ENCODE assay signal across 11 cellular contexts in the genomic region with DNA sequence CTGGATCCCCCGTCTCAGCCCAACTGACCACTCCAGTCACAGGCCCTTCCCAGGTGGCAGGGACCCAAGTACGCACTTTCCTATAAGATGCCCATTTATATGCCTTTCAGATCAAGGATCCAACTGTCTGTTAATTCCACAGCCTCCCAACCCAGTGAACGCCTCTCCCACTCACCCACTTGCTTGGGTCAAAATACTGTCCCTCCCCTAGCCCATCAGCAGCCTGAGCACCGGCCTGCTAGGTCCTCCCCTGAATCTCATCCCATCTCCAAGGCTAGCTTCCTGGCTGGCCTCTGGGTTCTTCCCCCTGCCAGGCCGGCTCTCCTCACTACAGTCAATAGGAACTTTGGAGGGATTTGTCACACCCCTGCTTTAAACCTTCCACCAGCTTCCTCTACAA. TPM values are rescaled to one million over a fixed set of nuclear protein-coding genes. Genes with fewer than 3 reads are reported as not detected.
DNase-seq lines count a peak whose midpoint lies in the region; ATAC-seq, FAIRE-seq and TF ChIP-seq lines count a peak whose summit lies in the region.
"Had no signal": no experiment of that assay in that cellular context is flagged by ENCODE, and none has a peak within 500 bp of the region (broad histone marks: within the 10 kb centered on the region; RNA-seq: fewer than 3 reads in every experiment).

No MANE protein-coding gene starts in this region.

- H3K27me3 ChIP-seq in CD8-positive, alpha-beta T cell (ENCODE audit: insufficient read depth, low read length) = no peaks in the 10 kb centered on the region
- H3K27me3 ChIP-seq in tibial artery = no peaks in the 10 kb centered on the region
- H3K27me3 ChIP-seq: esophagus squamous epithelium had no signal

- TF ChIP-seq POLR2A in GM12891 (IDR thresholded peaks at IDR 0.05; ENCODE audit: low read depth, low read length) = no peak

- ATAC-seq in CD8-positive, alpha-beta T cell = no peak
- ATAC-seq in natural killer cell (no peak), GM21423 (IDR thresholded peaks at IDR 0.05; ENCODE audit: unreplicated experiment) (no peak)

- H3K36me3 ChIP-seq in CD8-positive, alpha-beta T cell (ENCODE audit: insufficient read depth, low read length) = peaks cover 25% of the 10 kb centered on the region
- H3K36me3 ChIP-seq in tibial artery = peaks cover 16 to 54% (median 50%) of the 10 kb centered on the region in 3 donors

- no peak overlapping the region for H3K4me3 ChIP-seq in CD8-positive, alpha-beta T cell (ENCODE audit: low read depth, low read length)
- H3K4me3 ChIP-seq in astrocyte of the cerebellum (ENCODE audit: low read depth, low read length) (peak overlapping the region; percentile 81), tibial artery (no peak overlapping the region)

- H3K27me3 Mint-ChIP-seq in CD8-positive, alpha-beta T cell (ENCODE audit: low read depth) = no peaks in the 10 kb centered on the region
- H3K27me3 Mint-ChIP-seq in IgD-negative memory B cell (no peaks in the 10 kb centered on the region), natural killer cell (ENCODE audit: low read depth in 2 of 2) (no peaks in the 10 kb centered on the region)

- H3K27ac ChIP-seq in CD8-positive, alpha-beta T cell (ENCODE audit: low read depth, low read length) = no peak overlapping the region
- no peak overlapping the region for H3K27ac ChIP-seq in tibial artery

- no peak for FAIRE-seq in GM12891 (lab: Jason Lieb, UNC)
- FAIRE-seq: HTR-8/SVneo had no signal

- POLR2A ChIA-PET in CD8-positive, alpha-beta T cell (lab: Charles Lee) = interaction anchor here (1.0 to 5.3 kb wide), 4 partner anchors 10 to 146 kb away, joined by 3 to 56 read pairs (median 5); a partner anchor contains a TSS

- peaks cover 51% of the 10 kb centered on the region for H3K36me3 Mint-ChIP-seq in CD8-positive, alpha-beta T cell
- H3K36me3 Mint-ChIP-seq in IgD-negative memory B cell (peaks cover 8% of the 10 kb centered on the region), natural killer cell (no peaks in the 10 kb centered on the region)

- intact Hi-C loops in CD8-positive, alpha-beta T cell (cut with DNase I, micrococcal nuclease) = loop anchor here (5.0 to 10.0 kb wide), 4 partner anchors 123 to 321 kb away; a partner anchor contains a TSS
- intact Hi-C loops in natural killer cell (cut with micrococcal nuclease) = no loop called here
- intact Hi-C loops in tibial artery (cut with DNase I; ENCODE audit: low total_unique reads) = loop anchor here (10.0 kb wide), 1 partner anchor 229 kb away; no protein-coding TSS in a partner anchor

- H3K4me3 Mint-ChIP-seq in CD8-positive, alpha-beta T cell = peak overlapping the region; percentile 95
- H3K4me3 Mint-ChIP-seq in IgD-negative memory B cell = peak overlapping the region in 3 of 4 donors; percentile 46 to 87 (median 63)
- H3K4me3 Mint-ChIP-seq in natural killer cell = peak overlapping the region; percentile 62

- DNase-seq in CD8-positive, alpha-beta T cell = no peak
- no peak for DNase-seq in astrocyte of the cerebellum (ENCODE audit: low read depth)
- no peak for DNase-seq in natural killer cell
- DNase-seq in GM12891 (ENCODE audit: insufficient read length, low spot score) = no peak
- DNase-seq in tibial artery = no peak
- no peak for DNase-seq in kidney tubule cell (ENCODE audit: low spot score)
- DNase-seq: activated CD8-positive, alpha-beta memory T cell treated with anti-CD3 and anti-CD28 coated beads, Interleukin-2, amount 50 U/mL, for 4 hours; esophagus squamous epithelium had no signal

- in situ Hi-C loops in astrocyte of the cerebellum (cut with HindIII; ENCODE audit: low sequenced_read_pairs) = no loop called here

- H3K27ac Mint-ChIP-seq in CD8-positive, alpha-beta T cell = peak overlapping the region; percentile 7
- H3K27ac Mint-ChIP-seq in IgD-negative memory B cell = peak overlapping the region in 1 of 3 donors; percentile 93
- peak overlapping the region; percentile 99 to 100 for H3K27ac Mint-ChIP-seq in natural killer cell

- peaks cover 28% of the 10 kb centered on the region for H3K4me1 Mint-ChIP-seq in CD8-positive, alpha-beta T cell (ENCODE audit: low read depth)
- H3K4me1 Mint-ChIP-seq in IgD-negative memory B cell (peaks cover 14 to 25% (median 18%) of the 10 kb centered on the region in 3 donors), natural killer cell (peaks cover 29 to 35% of the 10 kb centered on the region in 2 donors)

- TF ChIP-seq CTCF in CD8-positive, alpha-beta T cell (IDR thresholded peaks at IDR 0.05) = no peak
- TF ChIP-seq CTCF in astrocyte of the cerebellum (IDR thresholded peaks at IDR 0.05; ENCODE audit: low read depth, low read length, missing control alignments) (no peak), natural killer cell (IDR thresholded peaks at IDR 0.05) (no peak), tibial artery (IDR thresholded peaks at IDR 0.05) (no peak)

- peaks cover 21% of the 10 kb centered on the region for H3K4me1 ChIP-seq in CD8-positive, alpha-beta T cell (ENCODE audit: insufficient read depth, low read length)
- H3K4me1 ChIP-seq in tibial artery = peaks cover 8 to 24% (median 17%) of the 10 kb centered on the region in 4 donors

- H3K9me3 ChIP-seq in CD8-positive, alpha-beta T cell (ENCODE audit: low read length) = no peaks in the 10 kb centered on the region
- no peaks in the 10 kb centered on the region for H3K9me3 ChIP-seq in tibial artery
- H3K9me3 ChIP-seq: esophagus squamous epithelium had no signal

- peaks cover 8% of the 10 kb centered on the region for H3K9me3 Mint-ChIP-seq in CD8-positive, alpha-beta T cell
- H3K9me3 Mint-ChIP-seq in IgD-negative memory B cell (peaks cover 2 to 8% (median 2%) of the 10 kb centered on the region in 3 donors), natural killer cell (no peaks in the 10 kb centered on the region)

- CTCF ChIA-PET in CD8-positive, alpha-beta T cell (lab: Charles Lee) = interaction anchor here (1.1 to 1.5 kb wide), 3 partner anchors 12 to 104 kb away, joined by 3 to 7 read pairs (median 3); no protein-coding TSS in a partner anchor

TF ChIP-seq in GM12891, 5 proteins besides CTCF, POLR2A, EP300 and RAD21:
- TF ChIP-seq SPI1 (IDR thresholded peaks at IDR 0.05; ENCODE audit: low read depth, low read length) (no peak), PAX5 (IDR thresholded peaks at IDR 0.05; ENCODE audit: insufficient read depth, low read length, severe bottlenecking) (no peak), POLR2AphosphoS5 (IDR thresholded peaks at IDR 0.05; ENCODE audit: low read depth, low read length) (no peak), POU2F2 (IDR thresholded peaks at IDR 0.05; ENCODE audit: low read depth, low read length) (no peak), TAF1 (IDR thresholded peaks at IDR 0.05; ENCODE audit: low read depth, low read length) (no peak)
TF ChIP-seq in GM12891: peak in this region for 0.

RNA-seq across cellular contexts. Expression of a gene that starts 1.9 kb away (rescaled TPM):
- 10 to 100 TPM; 99.4 TPM for total RNA-seq in CD8-positive, alpha-beta T cell
- polyA plus RNA-seq in IgD-negative memory B cell = 37.6 TPM
- 100 to 1,000 TPM in 1 of 3 donors, 10 to 100 TPM in 2; 60.2 to 107 (median 63.9) TPM for total RNA-seq in natural killer cell
- 43.0 TPM for polyA plus RNA-seq in GM12891 (2012; ENCODE audit: low read depth, missing spikeins)

RNA-seq across cellular contexts. Expression of a gene that starts 19.9 kb away (rescaled TPM):
- 1,000 to 10,000 TPM; 4,227 to 4,270 TPM for total RNA-seq in CD8-positive, alpha-beta T cell
- 825 TPM for polyA plus RNA-seq in IgD-negative memory B cell
- 1,000 to 10,000 TPM; 1,373 to 1,704 (median 1,679) TPM for total RNA-seq in natural killer cell
- 4,426 TPM for polyA plus RNA-seq in GM12891 (2012; ENCODE audit: low read depth, missing spikeins)

RNA-seq across cellular contexts. Expression of a gene that starts 21.5 kb away (rescaled TPM):
- 10 to 100 TPM; 12.9 to 13.4 TPM for total RNA-seq in CD8-positive, alpha-beta T cell
- polyA plus RNA-seq in IgD-negative memory B cell = 1.1 TPM
- total RNA-seq in natural killer cell = 1 to 10 TPM; 2.9 to 5.1 (median 4.0) TPM
- polyA plus RNA-seq in GM12891 (2012; ENCODE audit: low read depth, missing spikeins) = 0.73 TPM

RNA-seq across cellular contexts. Expression of a gene that starts 29.0 kb away (rescaled TPM):
- total RNA-seq in CD8-positive, alpha-beta T cell = not detected
- polyA plus RNA-seq in IgD-negative memory B cell = not detected
- total RNA-seq in natural killer cell = not detected
- not detected for polyA plus RNA-seq in GM12891 (2012; ENCODE audit: low read depth, missing spikeins)
- total RNA-seq: esophagus squamous epithelium had no signal

RNA-seq across cellular contexts. Expression of a gene that starts 35.4 kb away (rescaled TPM):
- 1 to 10 TPM in 1 of 2 experiments, under 1 TPM in 1; 0.28 to 1.0 TPM for total RNA-seq in CD8-positive, alpha-beta T cell
- polyA plus RNA-seq in IgD-negative memory B cell = not detected
- under 1 TPM; 0.14 to 0.35 (median 0.27) TPM for total RNA-seq in natural killer cell
- 0.18 TPM for polyA plus RNA-seq in GM12891 (2012; ENCODE audit: low read depth, missing spikeins)
- total RNA-seq: esophagus squamous epithelium had no signal
